ENCODE assay signal across 17 cellular contexts in the genomic region with DNA sequence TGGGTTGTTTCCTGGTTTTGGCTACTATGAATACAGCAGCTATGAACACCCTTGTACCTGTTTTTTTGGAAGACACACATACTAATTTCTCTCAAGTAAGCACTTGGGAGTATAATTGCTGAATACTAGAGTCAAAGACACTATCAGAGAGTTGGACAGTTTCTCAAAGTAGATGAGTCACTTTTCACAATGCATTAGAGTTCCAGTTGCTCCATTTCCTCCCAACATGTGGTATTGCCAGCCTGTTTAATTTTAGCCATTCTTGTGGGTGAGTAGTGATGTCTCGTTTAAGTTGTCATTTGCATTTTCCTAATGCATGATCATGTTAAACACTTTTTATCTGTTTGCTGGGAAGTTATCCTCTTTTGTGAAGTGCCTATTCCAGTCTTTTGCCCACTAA.
DNase-seq lines count a peak whose midpoint lies in the region; ATAC-seq, FAIRE-seq and TF ChIP-seq lines count a peak whose summit lies in the region.
"Had no signal": no experiment of that assay in that cellular context is flagged by ENCODE, and none has a peak within 500 bp of the region (broad histone marks: within the 10 kb centered on the region; RNA-seq: fewer than 3 reads in every experiment).

No MANE protein-coding gene starts in this region.

- no peak overlapping the region for H3K4me3 Mint-ChIP-seq in nephron progenitor cell
- H3K4me3 Mint-ChIP-seq: CD8-positive, alpha-beta memory T cell had no signal

- no peak overlapping the region for H3K27ac Mint-ChIP-seq in nephron progenitor cell
- H3K27ac Mint-ChIP-seq: CD8-positive, alpha-beta memory T cell had no signal

- TF ChIP-seq CTCF in bronchial epithelial cell (IDR thresholded peaks at IDR 0.05; ENCODE audit: insufficient read depth, low read length, severe bottlenecking), result no peak
- TF ChIP-seq CTCF in nephron progenitor cell (IDR thresholded peaks at IDR 0.05), result no peak
- TF ChIP-seq CTCF in omental fat pad (IDR thresholded peaks at IDR 0.05), result no peak

- H3K27me3 ChIP-seq in bronchial epithelial cell (ENCODE audit: control insufficient read depth, insufficient read depth, low read length), result no peaks in the 10 kb centered on the region
- H3K27me3 ChIP-seq: BLaER1 had no signal

- peaks cover 5% of the 10 kb centered on the region for H3K27me3 Mint-ChIP-seq in nephron progenitor cell (ENCODE audit: low read depth, poor library complexity)

- no peak for ATAC-seq in omental fat pad (ENCODE audit: low FRiP score)
- ATAC-seq in GM19452 (IDR thresholded peaks at IDR 0.05; ENCODE audit: unreplicated experiment), result no peak

- peaks cover 21% of the 10 kb centered on the region for H3K9me3 Mint-ChIP-seq in nephron progenitor cell

- H3K4me1 Mint-ChIP-seq in nephron progenitor cell, result peaks cover 11% of the 10 kb centered on the region
- H3K4me1 Mint-ChIP-seq: CD8-positive, alpha-beta memory T cell had no signal

- H3K36me3 ChIP-seq in bronchial epithelial cell (ENCODE audit: control insufficient read depth, insufficient read depth, low read length), result no peaks in the 10 kb centered on the region
- H3K36me3 ChIP-seq: BLaER1 had no signal

- no peak for FAIRE-seq in bronchial epithelial cell (lab: Jason Lieb, UNC)

- DNase-seq in NOMO-1 treated with DMSO at 0.1 percent for 48 hours (lab: John Stamatoyannopoulos, UW; ENCODE audit: unreplicated experiment) (peak; percentile 44), NOMO-1 treated with dmso at 0.1 percent for 144 hours (lab: John Stamatoyannopoulos, UW; ENCODE audit: unreplicated experiment) (no peak), NCI-H226 (peak; percentile 32), bronchial epithelial cell (ENCODE audit: low read depth) (peak; percentile 51), nephron progenitor cell (no peak), omental fat pad (ENCODE audit: low spot score) (no peak), NCI-H2029 treated with DMSO at 0.1 percent for 48 hours (lab: John Stamatoyannopoulos, UW) (no peak)
- DNase-seq: CD8-positive, alpha-beta memory T cell; NCI-H1092 treated with DMSO at 0.1 percent for 48 hours; NCI-H1694 treated with DMSO at 0.1 percent for 48 hours; NCI-H2171 treated with DMSO at 0.1 percent for 48 hours; NCI-H510A treated with DMSO at 0.1 percent for 48 hours; OCI-M1; T-helper 1 cell had no signal

- H3K36me3 Mint-ChIP-seq in nephron progenitor cell (ENCODE audit: low read depth), result peaks cover 5% of the 10 kb centered on the region
- H3K36me3 Mint-ChIP-seq: CD8-positive, alpha-beta memory T cell had no signal

- no peak overlapping the region for H3K4me3 ChIP-seq in bronchial epithelial cell (ENCODE audit: low read depth, low read length)
- H3K4me3 ChIP-seq: BLaER1, SK-N-MC had no signal

Comparison
In these comparisons a context has a peak if more than half of its experiments do, and no peak if none do; other contexts are left out.
1. DNase-seq: peak in NOMO-1 treated with DMSO at 0.1 percent for 48 hours (single experiment), NCI-H226 (single experiment) and bronchial epithelial cell (single experiment); none in NOMO-1 treated with dmso at 0.1 percent for 144 hours (single experiment), nephron progenitor cell (single experiment), omental fat pad (single experiment) and NCI-H2029 treated with DMSO at 0.1 percent for 48 hours (single experiment).